Comparison of ENCODE assay signal across 35 cellular contexts in genomic region chr1:239888639-239889038, GRCh38.
"Had no signal": no experiment of that assay in that cellular context is flagged by ENCODE, and none has a peak within 500 bp of the region (broad histone marks: within the 10 kb centered on the region; RNA-seq: fewer than 3 reads in every experiment).

No MANE protein-coding gene starts in this region.

- H3K27me3 ChIP-seq: ascending aorta, cardiac muscle cell had no signal

- H3K4me1 Mint-ChIP-seq: activated CD4-positive, alpha-beta memory T cell treated with anti-CD3 and anti-CD28 coated beads, Interleukin-2, amount 10 ng/mL, durations not matched to agents 7 days and 5 days; activated CD4-positive, alpha-beta T cell treated with anti-CD3 and anti-CD28 coated beads, Interleukin-2, amount 10 ng/mL, durations not matched to agents 7 days and 5 days; activated naive CD4-positive, alpha-beta T cell treated with anti-CD3 and anti-CD28 coated beads, Interleukin-2, amount 10 ng/mL, durations not matched to agents 7 days and 5 days; activated naive CD4-positive, alpha-beta T cell treated with anti-CD3 and anti-CD28 coated beads, Interleukin-2, amount 50 U/mL, for 24 hours; activated naive CD8-positive, alpha-beta T cell treated with anti-CD3 and anti-CD28 coated beads, Interleukin-2, amount 10 ng/mL, durations not matched to agents 7 days and 5 days; activated naive CD8-positive, alpha-beta T cell treated with anti-CD3 and anti-CD28 coated beads, Interleukin-2, amount 50 U/mL, for 24 hours; central memory CD8-positive, alpha-beta T cell had no signal

- H3K9me3 Mint-ChIP-seq: activated CD4-positive, alpha-beta memory T cell treated with anti-CD3 and anti-CD28 coated beads, Interleukin-2, amount 10 ng/mL, durations not matched to agents 7 days and 5 days; activated CD4-positive, alpha-beta T cell treated with anti-CD3 and anti-CD28 coated beads, Interleukin-2, amount 10 ng/mL, durations not matched to agents 7 days and 5 days; activated naive CD4-positive, alpha-beta T cell treated with anti-CD3 and anti-CD28 coated beads, Interleukin-2, amount 10 ng/mL, durations not matched to agents 7 days and 5 days; activated naive CD4-positive, alpha-beta T cell treated with anti-CD3 and anti-CD28 coated beads, Interleukin-2, amount 50 U/mL, for 24 hours; activated naive CD8-positive, alpha-beta T cell treated with anti-CD3 and anti-CD28 coated beads, Interleukin-2, amount 10 ng/mL, durations not matched to agents 7 days and 5 days; activated naive CD8-positive, alpha-beta T cell treated with anti-CD3 and anti-CD28 coated beads, Interleukin-2, amount 50 U/mL, for 24 hours; activated T-cell treated with anti-CD3 and anti-CD28 coated beads, Interleukin-2, amount 50 U/mL, for 24 hours; activated T-helper 2 cell treated with anti-CD3 and anti-CD28 coated beads, Interferon-gamma antibody, Interleukin-2, Interleukin-4, amounts not matched to agents 10 μg/mL and 5 μg/mL and 100 μg/mL, durations not matched to agents 14 hours and 24 hours and 36 hours; brain; central memory CD8-positive, alpha-beta T cell; T-helper 1 cell treated with Interleukin-12 subunit alpha and Interleukin-12 subunit beta and Interleukin-4 antibody, amounts not matched to agents 30 μg/mL and 1 μg/mL, for 36 hours; T-helper 2 cell treated with Interferon-gamma antibody and Interleukin-4, amounts not matched to agents 5 μg/mL and 100 μg/mL, for 36 hours had no signal

- H3K27ac ChIP-seq: ascending aorta, cardiac muscle cell, VCaP had no signal

- H3K36me3 Mint-ChIP-seq: activated CD8-positive, alpha-beta memory T cell treated with anti-CD3 and anti-CD28 coated beads, Interleukin-2, amount 10 ng/mL, durations not matched to agents 7 days and 5 days; activated naive CD4-positive, alpha-beta T cell treated with anti-CD3 and anti-CD28 coated beads, Interleukin-2, amount 10 ng/mL, durations not matched to agents 7 days and 5 days; activated naive CD4-positive, alpha-beta T cell treated with anti-CD3 and anti-CD28 coated beads, Interleukin-2, amount 50 U/mL, for 24 hours; activated naive CD8-positive, alpha-beta T cell; activated naive CD8-positive, alpha-beta T cell treated with anti-CD3 and anti-CD28 coated beads, Interleukin-2, amount 10 ng/mL, durations not matched to agents 7 days and 5 days; brain had no signal

- H3K4me1 ChIP-seq: ascending aorta had no signal

- DNase-seq: activated CD4-positive, alpha-beta memory T cell treated with anti-CD3 and anti-CD28 coated beads, Interleukin-2, amount 10 ng/mL, durations not matched to agents 7 days and 5 days; activated CD4-positive, alpha-beta T cell treated with anti-CD3 and anti-CD28 coated beads for 48 hours; activated CD4-positive, alpha-beta T cell treated with anti-CD3 and anti-CD28 coated beads, Interleukin-2, amount 10 ng/mL, durations not matched to agents 7 days and 5 days; activated CD4-positive, alpha-beta T cell treated with anti-CD3 and anti-CD28 coated beads, Interleukin-2, amount 50 U/mL, for 48 hours; activated CD4-positive, CD25-positive, alpha-beta regulatory T cell treated with anti-CD3 and anti-CD28 coated beads, Interleukin-2, amount 50 U/mL, for 72 hours; activated CD8-positive, alpha-beta memory T cell treated with anti-CD3 and anti-CD28 coated beads for 24 hours; activated CD8-positive, alpha-beta memory T cell treated with anti-CD3 and anti-CD28 coated beads, Interleukin-2, amount 10 ng/mL, durations not matched to agents 7 days and 5 days; activated CD8-positive, alpha-beta memory T cell treated with anti-CD3 and anti-CD28 coated beads, Interleukin-2, amount 50 U/mL, for 48 hours; activated CD8-positive, alpha-beta T cell treated with anti-CD3 and anti-CD28 coated beads, Interleukin-2, amount 10 ng/mL, durations not matched to agents 7 days and 5 days; activated effector memory CD4-positive, alpha-beta T cell treated with Interleukin-2 at 50 U/mL for 16 hours; activated gamma-delta T cell; activated naive CD4-positive, alpha-beta T cell treated with anti-CD3 and anti-CD28 coated beads, Interleukin-2, amount 10 ng/mL, durations not matched to agents 7 days and 5 days; activated naive CD4-positive, alpha-beta T cell treated with Interleukin-2 at 50 U/mL for 16 hours; activated naive CD8-positive, alpha-beta T cell treated with anti-CD3 and anti-CD28 coated beads, Interleukin-2, amount 10 ng/mL, durations not matched to agents 7 days and 5 days; activated naive CD8-positive, alpha-beta T cell treated with anti-CD3 and anti-CD28 coated beads, Interleukin-2, amount 50 U/mL, for 24 hours; activated T-cell treated with anti-CD3 and anti-CD28 coated beads, Interleukin-2, amount 50 U/mL, for 24 hours; activated T-cell treated with anti-CD3 and anti-CD28 coated beads, Interleukin-2, amount 50 U/mL, for 48 hours; amygdala; anterior cingulate cortex; caudate nucleus; cerebellar nuclear complex; T-helper 2 cell; T-helper 9 cell had no signal

- H3K4me3 Mint-ChIP-seq: activated CD4-positive, alpha-beta memory T cell treated with anti-CD3 and anti-CD28 coated beads, Interleukin-2, amount 10 ng/mL, durations not matched to agents 7 days and 5 days; activated CD4-positive, alpha-beta T cell treated with anti-CD3 and anti-CD28 coated beads, Interleukin-2, amount 10 ng/mL, durations not matched to agents 7 days and 5 days; activated CD8-positive, alpha-beta memory T cell treated with anti-CD3 and anti-CD28 coated beads, Interleukin-2, amount 10 ng/mL, durations not matched to agents 7 days and 5 days; activated CD8-positive, alpha-beta T cell treated with anti-CD3 and anti-CD28 coated beads, Interleukin-2, amount 10 ng/mL, durations not matched to agents 7 days and 5 days; activated naive CD4-positive, alpha-beta T cell treated with anti-CD3 and anti-CD28 coated beads, Interleukin-2, amount 10 ng/mL, durations not matched to agents 7 days and 5 days; activated naive CD4-positive, alpha-beta T cell treated with anti-CD3 and anti-CD28 coated beads, Interleukin-2, amount 50 U/mL, for 24 hours; activated naive CD8-positive, alpha-beta T cell; activated naive CD8-positive, alpha-beta T cell treated with anti-CD3 and anti-CD28 coated beads, Interleukin-2, amount 10 ng/mL, durations not matched to agents 7 days and 5 days; activated naive CD8-positive, alpha-beta T cell treated with anti-CD3 and anti-CD28 coated beads, Interleukin-2, amount 50 U/mL, for 24 hours; activated T-cell treated with anti-CD3 and anti-CD28 coated beads, Interleukin-2, amount 50 U/mL, for 24 hours; brain; central memory CD8-positive, alpha-beta T cell; T-helper 1 cell treated with Interleukin-12 subunit alpha and Interleukin-12 subunit beta and Interleukin-4 antibody, amounts not matched to agents 30 μg/mL and 1 μg/mL, for 36 hours; T-helper 2 cell treated with Interferon-gamma antibody and Interleukin-4, amounts not matched to agents 5 μg/mL and 100 μg/mL, for 36 hours had no signal

- FAIRE-seq: bronchial epithelial cell, TTC549 had no signal

- H3K27me3 Mint-ChIP-seq: activated CD4-positive, alpha-beta memory T cell treated with anti-CD3 and anti-CD28 coated beads, Interleukin-2, amount 10 ng/mL, durations not matched to agents 7 days and 5 days; activated CD4-positive, alpha-beta T cell treated with anti-CD3 and anti-CD28 coated beads, Interleukin-2, amount 10 ng/mL, durations not matched to agents 7 days and 5 days; activated naive CD4-positive, alpha-beta T cell treated with anti-CD3 and anti-CD28 coated beads, Interleukin-2, amount 10 ng/mL, durations not matched to agents 7 days and 5 days; activated naive CD4-positive, alpha-beta T cell treated with anti-CD3 and anti-CD28 coated beads, Interleukin-2, amount 50 U/mL, for 24 hours; activated naive CD8-positive, alpha-beta T cell treated with anti-CD3 and anti-CD28 coated beads, Interleukin-2, amount 10 ng/mL, durations not matched to agents 7 days and 5 days; activated naive CD8-positive, alpha-beta T cell treated with anti-CD3 and anti-CD28 coated beads, Interleukin-2, amount 50 U/mL, for 24 hours; activated T-cell treated with anti-CD3 and anti-CD28 coated beads, Interleukin-2, amount 50 U/mL, for 24 hours; brain had no signal

- H3K36me3 ChIP-seq: ascending aorta, cardiac muscle cell had no signal

- H3K4me3 ChIP-seq: ascending aorta, cardiac muscle cell had no signal

- H3K9me3 ChIP-seq: ascending aorta had no signal

- H3K27ac Mint-ChIP-seq: activated CD4-positive, alpha-beta memory T cell treated with anti-CD3 and anti-CD28 coated beads, Interleukin-2, amount 10 ng/mL, durations not matched to agents 7 days and 5 days; activated CD4-positive, alpha-beta T cell treated with anti-CD3 and anti-CD28 coated beads, Interleukin-2, amount 10 ng/mL, durations not matched to agents 7 days and 5 days; activated CD8-positive, alpha-beta memory T cell treated with anti-CD3 and anti-CD28 coated beads, Interleukin-2, amount 10 ng/mL, durations not matched to agents 7 days and 5 days; activated CD8-positive, alpha-beta T cell treated with anti-CD3 and anti-CD28 coated beads, Interleukin-2, amount 10 ng/mL, durations not matched to agents 7 days and 5 days; activated naive CD4-positive, alpha-beta T cell treated with anti-CD3 and anti-CD28 coated beads, Interleukin-2, amount 10 ng/mL, durations not matched to agents 7 days and 5 days; activated naive CD4-positive, alpha-beta T cell treated with anti-CD3 and anti-CD28 coated beads, Interleukin-2, amount 50 U/mL, for 24 hours; activated naive CD8-positive, alpha-beta T cell; activated naive CD8-positive, alpha-beta T cell treated with anti-CD3 and anti-CD28 coated beads, Interleukin-2, amount 10 ng/mL, durations not matched to agents 7 days and 5 days; activated naive CD8-positive, alpha-beta T cell treated with anti-CD3 and anti-CD28 coated beads, Interleukin-2, amount 50 U/mL, for 24 hours; activated T-cell treated with anti-CD3 and anti-CD28 coated beads, Interleukin-2, amount 50 U/mL, for 24 hours; activated T-helper 2 cell treated with anti-CD3 and anti-CD28 coated beads, Interferon-gamma antibody, Interleukin-2, Interleukin-4, amounts not matched to agents 10 μg/mL and 5 μg/mL and 100 μg/mL, durations not matched to agents 14 hours and 24 hours and 36 hours; brain; T-helper 1 cell treated with Interleukin-12 subunit alpha and Interleukin-12 subunit beta and Interleukin-4 antibody, amounts not matched to agents 30 μg/mL and 1 μg/mL, for 36 hours; T-helper 2 cell treated with Interferon-gamma antibody and Interleukin-4, amounts not matched to agents 5 μg/mL and 100 μg/mL, for 36 hours had no signal

- ATAC-seq: activated CD8-positive, alpha-beta memory T cell treated with anti-CD3 and anti-CD28 coated beads, Interleukin-2, amount 10 ng/mL, durations not matched to agents 7 days and 5 days; activated CD8-positive, alpha-beta T cell treated with anti-CD3 and anti-CD28 coated beads, Interleukin-2, amount 10 ng/mL, durations not matched to agents 7 days and 5 days; activated naive CD8-positive, alpha-beta T cell treated with anti-CD3 and anti-CD28 coated beads, Interleukin-2, amount 50 U/mL, for 24 hours had no signal
